14 cellular contexts compared by ENCODE assay signal in genomic region chr18:8745355-8746014, GRCh38. TPM values are rescaled to one million over a fixed set of nuclear protein-coding genes. Genes with fewer than 3 reads are reported as not detected.
DNase-seq lines count a peak whose midpoint lies in the region.
"Had no signal": no experiment of that assay in that cellular context is flagged by ENCODE, and none has a peak within 500 bp of the region (broad histone marks: within the 10 kb centered on the region; RNA-seq: fewer than 3 reads in every experiment).

No MANE protein-coding gene starts in this region.

- H3K4me3 ChIP-seq in GM23248: peak overlapping the region; percentile 21
- H3K4me3 ChIP-seq: body of pancreas had no signal

- no peaks in the 10 kb centered on the region for H3K27me3 ChIP-seq in GM23248 (replicated peaks; ENCODE audit: insufficient read depth)
- H3K27me3 ChIP-seq: body of pancreas had no signal

- WGBS in GM23248 (ENCODE audit: low coverage in 1 of 2, low lambda C conversion rate in 2 of 2, missing lambda C conversion rate in 2 of 2), 2 experiments: 14 to 16% methylated on average over 15 of the region's 15 CpGs

- H3K36me3 ChIP-seq in GM23248 (ENCODE audit: low read depth): 0 out of 2 replicates have a peak, but pooled peaks cover 5% of the 10 kb centered on the region

- peaks cover 49% of the 10 kb centered on the region for H3F3A ChIP-seq in GM23248 (ENCODE audit: insufficient read depth)

- peak overlapping the region; percentile 62 for H3K9ac ChIP-seq in GM23248

- no peaks in the 10 kb centered on the region for H3K9me3 ChIP-seq in GM23248 (ENCODE audit: low read depth)
- H3K9me3 ChIP-seq: body of pancreas had no signal

- peaks cover 84% of the 10 kb centered on the region for H3K79me2 ChIP-seq in GM23248 (ENCODE audit: insufficient read depth)

- in situ Hi-C loops in GM23248 (cut with MboI): no loop called here

- peak; percentile 18 for DNase-seq in SKM-1 treated with dmso at 0.1 percent for 144 hours (lab: John Stamatoyannopoulos, UW; ENCODE audit: unreplicated experiment)
- no peak for DNase-seq in SKM-1 (lab: John Stamatoyannopoulos, UW; ENCODE audit: unreplicated experiment)
- DNase-seq in GM23248: peak; percentile 88
- peak; percentile 91 for DNase-seq in SIG-M5 treated with dmso at 0.1 percent for 504 hours (lab: John Stamatoyannopoulos, UW; ENCODE audit: unreplicated experiment)
- DNase-seq in pons (ENCODE audit: low spot score): peak; percentile 51
- DNase-seq in AML-193 (lab: John Stamatoyannopoulos, UW): no peak
- DNase-seq in cortex of kidney (lab: John Stamatoyannopoulos, UW): no peak
- no peak for DNase-seq in RPMI8226
- DNase-seq: activated CD4-positive, alpha-beta T cell treated with anti-CD3 and anti-CD28 coated beads, Interleukin-2, amount 50 U/mL, for 1 hour; body of pancreas; NCI-H1930; NCI-H69; stimulated activated CD4-positive, alpha-beta T cell treated with anti-CD3 and anti-CD28 coated beads, Interleukin-1b, Interleukin-23, amount 100 ng/mL, for 48 hours had no signal

- no peaks in the 10 kb centered on the region for H3K9me2 ChIP-seq in GM23248 (ENCODE audit: insufficient read depth)

- peak overlapping the region; percentile 85 for H3K27ac ChIP-seq in GM23248
- H3K27ac ChIP-seq: 22Rv1, body of pancreas had no signal

- H3K4me2 ChIP-seq in GM23248 (ENCODE audit: unreplicated experiment): peak overlapping the region; percentile 66

- H3K4me1 ChIP-seq in GM23248 (ENCODE audit: insufficient read depth): peaks cover 60% of the 10 kb centered on the region

- no peak overlapping the region for H2AFZ ChIP-seq in GM23248

- no peaks in the 10 kb centered on the region for H4K20me1 ChIP-seq in GM23248 (ENCODE audit: insufficient read depth)

RNA-seq across cellular contexts. Expression of gene MTCL1, which starts 40.1 kb away (rescaled TPM):
- 34.4 and 36.9 TPM in 2 replicates for total RNA-seq in GM23248 (2014; rRNA removed; shearing (Covaris generic))
- 7.8 and 10.3 TPM in 2 replicates for polyA plus RNA-seq in GM23248 (2016; fragmentation: Nextera tagmentation; extraction: Ambion mirVana)

Comparison
In these comparisons a context has a peak if more than half of its experiments do, and no peak if none do; other contexts are left out.
1. DNase-seq: peak in SKM-1 treated with dmso at 0.1 percent for 144 hours (single experiment), GM23248 (single experiment), SIG-M5 treated with dmso at 0.1 percent for 504 hours (single experiment) and pons (single experiment); none in SKM-1 (single experiment), AML-193 (0 of 2), cortex of kidney (single experiment) and RPMI8226 (single experiment).